ENCODE assay signal across 9 cellular contexts in the genomic region with DNA sequence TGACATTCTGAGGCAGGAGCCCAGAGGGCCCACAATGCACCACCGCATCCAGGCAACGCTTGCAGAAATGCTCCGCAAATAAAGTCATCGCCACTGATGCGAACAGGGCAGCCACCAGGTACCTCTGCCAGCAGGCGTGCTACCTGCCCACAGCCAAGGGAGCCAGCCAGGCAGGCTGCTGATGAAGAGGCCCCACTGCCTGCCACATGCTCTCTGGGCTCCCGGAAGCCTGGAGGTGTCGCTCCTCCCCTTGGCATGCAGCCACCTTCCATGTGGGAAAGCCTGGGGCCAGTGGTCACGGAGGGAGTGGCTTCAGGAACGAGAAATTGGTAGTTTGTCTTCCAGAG. TPM values are rescaled to one million over a fixed set of nuclear protein-coding genes. Genes with fewer than 3 reads are reported as not detected.
DNase-seq lines count a peak whose midpoint lies in the region; ATAC-seq and TF ChIP-seq lines count a peak whose summit lies in the region.
"Had no signal": no experiment of that assay in that cellular context is flagged by ENCODE, and none has a peak within 500 bp of the region (broad histone marks: within the 10 kb centered on the region; RNA-seq: fewer than 3 reads in every experiment).

No MANE protein-coding gene starts in this region.

- peak; percentile 21 for DNase-seq in GM13976 (ENCODE audit: low spot score)
- peak; percentile 51 to 75 for DNase-seq in NCI-H2081 (lab: John Stamatoyannopoulos, UW)
- peak; percentile 55 for DNase-seq in astrocyte of the hippocampus (ENCODE audit: low read depth, low spot score)
- peak; percentile 67 for DNase-seq in myocyte (ENCODE audit: low read depth)
- no peak for DNase-seq in activated effector memory CD4-positive, alpha-beta T cell treated with anti-CD3 and anti-CD28 coated beads, Interleukin-2, amount 50 U/mL, for 16 hours
- no peak for DNase-seq in progenitor cell of endocrine pancreas (ENCODE audit: low spot score, unreplicated experiment)
- DNase-seq: activated CD4-positive, alpha-beta T cell treated with anti-CD3 and anti-CD28 coated beads, Interleukin-2, amount 50 U/mL, for 4 hours had no signal

- ATAC-seq in GM21576 (IDR thresholded peaks at IDR 0.05; ENCODE audit: unreplicated experiment) (no peak), HG02571 (IDR thresholded peaks at IDR 0.05; ENCODE audit: unreplicated experiment) (no peak)

- peaks cover 3% of the 10 kb centered on the region for H3K4me1 Mint-ChIP-seq in progenitor cell of endocrine pancreas (ENCODE audit: low read depth)

- H3K9me3 Mint-ChIP-seq in progenitor cell of endocrine pancreas (ENCODE audit: low read depth), result no peaks in the 10 kb centered on the region

- TF ChIP-seq CTCF in GM13976 (IDR thresholded peaks at IDR 0.05; ENCODE audit: borderline replicate concordance, control extremely low read depth, extremely low read depth, insufficient read depth, missing control alignments) (no peak), progenitor cell of endocrine pancreas (IDR thresholded peaks at IDR 0.05; ENCODE audit: unreplicated experiment) (no peak)

- H3K27me3 Mint-ChIP-seq in progenitor cell of endocrine pancreas, result peaks cover 15% of the 10 kb centered on the region

- H3K4me3 Mint-ChIP-seq in progenitor cell of endocrine pancreas (ENCODE audit: low read depth), result no peak overlapping the region

- no peak overlapping the region for H3K27ac Mint-ChIP-seq in progenitor cell of endocrine pancreas

- no peaks in the 10 kb centered on the region for H3K36me3 Mint-ChIP-seq in progenitor cell of endocrine pancreas (ENCODE audit: insufficient read depth)

- in situ Hi-C loops in GM13976 (cut with MboI; ENCODE audit: low sequenced_read_pairs, unreplicated experiment), result no loop called here

RNA-seq across cellular contexts. Expression of a gene that starts 14.7 kb away (rescaled TPM):
- not detected in 2 replicates for total RNA-seq in myocyte
- 0.18 TPM for polyA plus RNA-seq in myocyte (2012)
- 0.57 and 0.69 TPM in 2 replicates for total RNA-seq in progenitor cell of endocrine pancreas

RNA-seq across cellular contexts. Expression of a gene that starts 29.6 kb away (rescaled TPM):
- total RNA-seq in myocyte (12.9 and 15.9 TPM in 2 replicates), progenitor cell of endocrine pancreas (21.5 and 22.9 TPM in 2 replicates)
- 14.0 TPM for polyA plus RNA-seq in myocyte (2012)

Comparison
In these comparisons a context has a peak if more than half of its experiments do, and no peak if none do; other contexts are left out.
1. DNase-seq: peak in GM13976 (single experiment), NCI-H2081 (2 of 2), astrocyte of the hippocampus (single experiment) and myocyte (single experiment); none in activated effector memory CD4-positive, alpha-beta T cell treated with anti-CD3 and anti-CD28 coated beads, Interleukin-2, amount 50 U/mL, for 16 hours (single experiment) and progenitor cell of endocrine pancreas (single experiment).